21 cellular contexts compared by ENCODE assay signal in genomic region chr3:97928986-97929385, GRCh38. TPM values are rescaled to one million over a fixed set of nuclear protein-coding genes. Genes with fewer than 3 reads are reported as not detected.
DNase-seq lines count a peak whose midpoint lies in the region; ATAC-seq and TF ChIP-seq lines count a peak whose summit lies in the region.
"Had no signal": no experiment of that assay in that cellular context is flagged by ENCODE, and none has a peak within 500 bp of the region (broad histone marks: within the 10 kb centered on the region; RNA-seq: fewer than 3 reads in every experiment).

No MANE protein-coding gene starts in this region.

- H3K27ac Mint-ChIP-seq in neural progenitor cell, result no peak overlapping the region
- H3K27ac Mint-ChIP-seq in stimulated activated memory B cell treated with anti-CD40 and anti-IgM and Interleukin-4, amounts not matched to agents 10 μg/mL and 1 μg/mL and 100 μg/mL, for 72 hours, result no peak overlapping the region
- H3K27ac Mint-ChIP-seq: B cell; CD4-positive, CD25-positive, alpha-beta regulatory T cell; CD8-positive, alpha-beta T cell; HFFc6 had no signal

- no peaks in the 10 kb centered on the region for H3K27me3 Mint-ChIP-seq in neural progenitor cell (ENCODE audit: insufficient read depth, low read depth)
- H3K27me3 Mint-ChIP-seq in stimulated activated memory B cell treated with anti-CD40 and anti-IgM and Interleukin-4, amounts not matched to agents 10 μg/mL and 1 μg/mL and 100 μg/mL, for 72 hours, result no peaks in the 10 kb centered on the region
- H3K27me3 Mint-ChIP-seq: B cell; CD4-positive, CD25-positive, alpha-beta regulatory T cell had no signal

- no peaks in the 10 kb centered on the region for H3K9me3 Mint-ChIP-seq in neural progenitor cell
- H3K9me3 Mint-ChIP-seq in stimulated activated memory B cell treated with anti-CD40 and anti-IgM and Interleukin-4, amounts not matched to agents 10 μg/mL and 1 μg/mL and 100 μg/mL, for 72 hours, result no peaks in the 10 kb centered on the region
- H3K9me3 Mint-ChIP-seq: HFFc6 had no signal

- H3K27me3 ChIP-seq in adipocyte (replicated peaks; ENCODE audit: control insufficient read depth, insufficient read depth, low read length) (no peaks in the 10 kb centered on the region), neural progenitor cell (no peaks in the 10 kb centered on the region)
- H3K27me3 ChIP-seq: BLaER1 had no signal

- H3K36me3 Mint-ChIP-seq in neural progenitor cell, result peaks cover 11% of the 10 kb centered on the region
- H3K36me3 Mint-ChIP-seq in stimulated activated memory B cell treated with anti-CD40 and anti-IgM and Interleukin-4, amounts not matched to agents 10 μg/mL and 1 μg/mL and 100 μg/mL, for 72 hours, result peaks cover 16% of the 10 kb centered on the region

- H3K36me3 ChIP-seq in adipocyte (ENCODE audit: control insufficient read depth, insufficient read depth, low read length, severe bottlenecking), result peaks cover 27% of the 10 kb centered on the region
- no peaks in the 10 kb centered on the region for H3K36me3 ChIP-seq in neural progenitor cell
- H3K36me3 ChIP-seq: BLaER1, HAP-1 had no signal

- H4K20me1 ChIP-seq in neural progenitor cell (ENCODE audit: low read depth), result no peaks in the 10 kb centered on the region
- H4K20me1 ChIP-seq: BLaER1 had no signal

- no peak overlapping the region for H3K9ac ChIP-seq in adipocyte (ENCODE audit: low read length)
- no peak overlapping the region for H3K9ac ChIP-seq in neural progenitor cell
- H3K9ac ChIP-seq: BLaER1 had no signal

- no peak overlapping the region for H3K27ac ChIP-seq in neural progenitor cell
- H3K27ac ChIP-seq: BLaER1, C4-2B had no signal

- H3K4me3 ChIP-seq in adipocyte (ENCODE audit: low read length) (no peak overlapping the region), neural progenitor cell (no peak overlapping the region)
- H3K4me3 ChIP-seq: BLaER1, GM12878, HAP-1 had no signal

- H3K9me3 ChIP-seq in adipocyte (ENCODE audit: control insufficient read depth, low read length), result no peaks in the 10 kb centered on the region
- H3K9me3 ChIP-seq in neural progenitor cell (ENCODE audit: low read depth), result no peaks in the 10 kb centered on the region
- H3K9me3 ChIP-seq: BLaER1, Caco-2, HAP-1 had no signal

- peaks cover 14% of the 10 kb centered on the region for H3K4me1 ChIP-seq in adipocyte (ENCODE audit: control insufficient read depth, insufficient read depth, low read length)
- H3K4me1 ChIP-seq in neural progenitor cell, result no peaks in the 10 kb centered on the region
- H3K4me1 ChIP-seq: BLaER1, HAP-1 had no signal

- no peak for ATAC-seq in stimulated activated memory B cell treated with anti-CD40 and anti-IgM and Interleukin-4, amounts not matched to agents 10 μg/mL and 1 μg/mL and 100 μg/mL, for 72 hours
- ATAC-seq: CD8-positive, alpha-beta T cell; GM12878 had no signal

- H3K79me2 ChIP-seq in neural progenitor cell (ENCODE audit: low read depth), result no peaks in the 10 kb centered on the region

- H3K4me2 ChIP-seq in neural progenitor cell, result no peak overlapping the region
- H3K4me2 ChIP-seq: BLaER1 had no signal

- DNase-seq in adipocyte (ENCODE audit: low read depth), result peak; percentile 60
- DNase-seq in fibroblast of peridontal ligament (ENCODE audit: extremely low read depth), result peak; percentile 17
- DNase-seq in neural progenitor cell (ENCODE audit: low spot score), result peak; percentile 4
- no peak for DNase-seq in D341Med (ENCODE audit: low spot score)
- DNase-seq in NCI-H128 (lab: John Stamatoyannopoulos, UW; ENCODE audit: unreplicated experiment), result no peak
- no peak for DNase-seq in hepatic stellate cell (ENCODE audit: low spot score)
- DNase-seq: Caco-2; CD4-positive, CD25-positive, alpha-beta regulatory T cell; CD8-positive, alpha-beta T cell; DMS 273 treated with DMSO at 0.1 percent for 48 hours; DMS79; EL; GDM1; GOT3; HFFc6 had no signal

- no peaks in the 10 kb centered on the region for H3K4me1 Mint-ChIP-seq in neural progenitor cell
- no peaks in the 10 kb centered on the region for H3K4me1 Mint-ChIP-seq in stimulated activated memory B cell treated with anti-CD40 and anti-IgM and Interleukin-4, amounts not matched to agents 10 μg/mL and 1 μg/mL and 100 μg/mL, for 72 hours
- H3K4me1 Mint-ChIP-seq: B cell; CD4-positive, CD25-positive, alpha-beta regulatory T cell had no signal

- TF ChIP-seq CTCF in neural progenitor cell (IDR thresholded peaks at IDR 0.05), result no peak

- H3F3A ChIP-seq in neural progenitor cell (ENCODE audit: low read depth), result no peaks in the 10 kb centered on the region

- H3K4me3 Mint-ChIP-seq in neural progenitor cell, result no peak overlapping the region
- H3K4me3 Mint-ChIP-seq in stimulated activated memory B cell treated with anti-CD40 and anti-IgM and Interleukin-4, amounts not matched to agents 10 μg/mL and 1 μg/mL and 100 μg/mL, for 72 hours, result no peak overlapping the region
- H3K4me3 Mint-ChIP-seq: B cell; CD4-positive, CD25-positive, alpha-beta regulatory T cell; CD8-positive, alpha-beta T cell; HFFc6 had no signal

- no peak overlapping the region for H2AFZ ChIP-seq in neural progenitor cell (replicated peaks)

RNA-seq across cellular contexts. Expression of gene RIOX2, which starts 43.2 kb away (rescaled TPM):
- total RNA-seq in neural progenitor cell (ENCODE audit: low replicate concordance), result 10.4 TPM in 2 replicates

Comparison
In these comparisons a context has a peak if more than half of its experiments do, and no peak if none do; other contexts are left out.
1. DNase-seq: peak in adipocyte (single experiment), fibroblast of peridontal ligament (single experiment) and neural progenitor cell (single experiment); none in D341Med (single experiment), NCI-H128 (single experiment) and hepatic stellate cell (single experiment).